In genomic region chr14:88825078-88825458, GRCh38 we compare ENCODE assay signal across 8 cellular contexts. TPM values are rescaled to one million over a fixed set of nuclear protein-coding genes. Genes with fewer than 3 reads are reported as not detected.
DNase-seq lines count a peak whose midpoint lies in the region; ATAC-seq and TF ChIP-seq lines count a peak whose summit lies in the region.

No MANE protein-coding gene starts in this region.

- POLR2A ChIA-PET in CD4-positive, alpha-beta T cell (lab: Charles Lee) = interaction anchor here (0.6 to 2.0 kb wide), 7 partner anchors 9 to 1557 kb away, joined by 3 to 20 read pairs (median 4); partner anchors contain the start of gene EML5

- CTCF ChIA-PET in CD4-positive, alpha-beta T cell (lab: Charles Lee) = interaction anchor here (1.0 to 1.3 kb wide), 2 partner anchors 14 to 157 kb away, joined by 3 to 4 read pairs; no protein-coding TSS in a partner anchor

- H3F3A ChIP-seq in Loucy (ENCODE audit: low read depth) = no peaks in the 10 kb centered on the region

- peaks cover 5% of the 10 kb centered on the region for H3K27me3 Mint-ChIP-seq in CD4-positive, alpha-beta T cell

- peaks cover 6% of the 10 kb centered on the region for H3K4me1 ChIP-seq in Loucy (ENCODE audit: insufficient read depth, low read length, poor library complexity, severe bottlenecking)
- peaks cover 5 to 8% of the 10 kb centered on the region in 2 donors for H3K4me1 ChIP-seq in mucosa of rectum (ENCODE audit: control insufficient read depth in 2 of 2, insufficient read depth in 2 of 2, low read length in 2 of 2)

- H3K36me3 Mint-ChIP-seq in CD4-positive, alpha-beta T cell (ENCODE audit: low read depth) = no peaks in the 10 kb centered on the region

- H3K79me2 ChIP-seq in Loucy (ENCODE audit: insufficient read depth, low read length) = no peaks in the 10 kb centered on the region

- TF ChIP-seq CTCF in CD4-positive, alpha-beta T cell (IDR thresholded peaks at IDR 0.05) = no peak
- no peak for TF ChIP-seq CTCF in Loucy (conservative IDR thresholded peaks at IDR 0.05; ENCODE audit: low read length)

- H3K27me3 ChIP-seq in CD4-positive, alpha-beta T cell (ENCODE audit: control insufficient read depth, insufficient read depth, low read length) = no peaks in the 10 kb centered on the region
- no peaks in the 10 kb centered on the region for H3K27me3 ChIP-seq in Loucy (ENCODE audit: insufficient read depth, low read length, poor library complexity, severe bottlenecking)
- no peaks in the 10 kb centered on the region for H3K27me3 ChIP-seq in mucosa of rectum (ENCODE audit: control insufficient read depth in 2 of 2, insufficient read depth in 2 of 2, low read length in 2 of 2)

- H3K4me3 ChIP-seq in Loucy (ENCODE audit: low read length, poor library complexity, severe bottlenecking) = peak overlapping the region; percentile 75
- peak overlapping the region; percentile 87 to 92 for H3K4me3 ChIP-seq in mucosa of rectum (ENCODE audit: low read length in 2 of 2)

- peak overlapping the region; percentile 69 for H3K9ac ChIP-seq in Loucy (ENCODE audit: low read depth, low read length, poor library complexity, severe bottlenecking)
- H3K9ac ChIP-seq in mucosa of rectum (ENCODE audit: low read depth in 1 of 2, low read length in 2 of 2) = peak overlapping the region; percentile 72 to 81

- peak overlapping the region; percentile 96 for H3K27ac Mint-ChIP-seq in CD4-positive, alpha-beta T cell

- in situ Hi-C loops in KBM-7 (cut with MboI; ENCODE audit: low pct_unique_long_range_greater_than_20kb, low sequenced_read_pairs) = no loop called here

- ATAC-seq in CD4-positive, alpha-beta T cell (ENCODE audit: poor library complexity) = no peak
- ATAC-seq in HG03469 (IDR thresholded peaks at IDR 0.05; ENCODE audit: unreplicated experiment) = no peak

- peak overlapping the region; percentile 83 for H3K4me3 Mint-ChIP-seq in CD4-positive, alpha-beta T cell

- H3K27ac ChIP-seq in CD4-positive, alpha-beta T cell (ENCODE audit: low read depth, low read length) = no peak overlapping the region
- peak overlapping the region in 1 of 2 donors; percentile 85 for H3K27ac ChIP-seq in mucosa of rectum (ENCODE audit: low read depth in 2 of 2, low read length in 2 of 2)

- intact Hi-C loops in CD4-positive, alpha-beta T cell (cut with DNase I, micrococcal nuclease) = loop anchor here (2.0 to 10.0 kb wide), 4 partner anchors 34 to 1130 kb away; partner anchors contain the start of genes EFCAB11 (in 1 of the 2), FOXN3 (in 1 of the 2), PTPN21 (in 1 of the 2) and TDP1 (in 1 of the 2)

- H3K4me1 Mint-ChIP-seq in CD4-positive, alpha-beta T cell (ENCODE audit: low read depth) = peaks cover 7% of the 10 kb centered on the region

- H3K9me3 ChIP-seq in CD4-positive, alpha-beta T cell (ENCODE audit: control insufficient read depth, low read length) = no peaks in the 10 kb centered on the region
- H3K9me3 ChIP-seq in Loucy (ENCODE audit: insufficient read depth, low read depth, low read length) (no peaks in the 10 kb centered on the region), mucosa of rectum (ENCODE audit: control insufficient read depth in 2 of 2, low read length in 2 of 2) (no peaks in the 10 kb centered on the region)

- peak overlapping the region; percentile 95 for H2AFZ ChIP-seq in Loucy (ENCODE audit: low read length)

- no peaks in the 10 kb centered on the region for H3K36me3 ChIP-seq in Loucy (ENCODE audit: insufficient read depth, low read length)
- H3K36me3 ChIP-seq in mucosa of rectum (ENCODE audit: control insufficient read depth in 2 of 2, insufficient read depth in 2 of 2, low read length in 2 of 2) = no peaks in the 10 kb centered on the region

- no peaks in the 10 kb centered on the region for H3K9me2 ChIP-seq in Loucy (replicated peaks; ENCODE audit: low read depth, low read length)

- no peak for DNase-seq in CD4-positive, alpha-beta T cell
- peak; percentile 32 for DNase-seq in cerebellar cortex (ENCODE audit: low spot score)
- DNase-seq in NCI-H524 (lab: John Stamatoyannopoulos, UW) = no peak
- no peak for DNase-seq in UCSD-AML1 (lab: John Stamatoyannopoulos, UW; ENCODE audit: unreplicated experiment)
- no peak for DNase-seq in KBM-7

- H4K20me1 ChIP-seq in Loucy (ENCODE audit: insufficient read depth, low read length, poor library complexity, severe bottlenecking) = no peaks in the 10 kb centered on the region

- peak overlapping the region; percentile 87 for H3K4me2 ChIP-seq in Loucy (ENCODE audit: low read depth, low read length, poor library complexity, severe bottlenecking)

- no peaks in the 10 kb centered on the region for H3K9me3 Mint-ChIP-seq in CD4-positive, alpha-beta T cell

RNA-seq across cellular contexts. Expression of gene TTC8, which starts 0.6 kb away (rescaled TPM):
- 1 to 10 TPM; 1.6 to 2.1 TPM for total RNA-seq in CD4-positive, alpha-beta T cell

RNA-seq across cellular contexts. Expression of gene EML5, which starts 32.3 kb away (rescaled TPM):
- 1 to 10 TPM; 2.8 to 3.1 TPM for total RNA-seq in CD4-positive, alpha-beta T cell
